In genomic region chrY:25639852-25640251, GRCh38 we compare ENCODE assay signal across 4 cellular contexts. TPM values are rescaled to one million over a fixed set of nuclear protein-coding genes. Genes with fewer than 3 reads are reported as not detected.
"Had no signal": no experiment of that assay in that cellular context is flagged by ENCODE, and none has a peak within 500 bp of the region (broad histone marks: within the 10 kb centered on the region; RNA-seq: fewer than 3 reads in every experiment).

No MANE protein-coding gene starts in this region.

RNA-seq across cellular contexts. Expression of gene CDY1, which starts 17.9 kb away (rescaled TPM):
- total RNA-seq: LHCN-M2, M059J, MCF 10A, NCI-H460 had no signal
